In the genomic region with DNA sequence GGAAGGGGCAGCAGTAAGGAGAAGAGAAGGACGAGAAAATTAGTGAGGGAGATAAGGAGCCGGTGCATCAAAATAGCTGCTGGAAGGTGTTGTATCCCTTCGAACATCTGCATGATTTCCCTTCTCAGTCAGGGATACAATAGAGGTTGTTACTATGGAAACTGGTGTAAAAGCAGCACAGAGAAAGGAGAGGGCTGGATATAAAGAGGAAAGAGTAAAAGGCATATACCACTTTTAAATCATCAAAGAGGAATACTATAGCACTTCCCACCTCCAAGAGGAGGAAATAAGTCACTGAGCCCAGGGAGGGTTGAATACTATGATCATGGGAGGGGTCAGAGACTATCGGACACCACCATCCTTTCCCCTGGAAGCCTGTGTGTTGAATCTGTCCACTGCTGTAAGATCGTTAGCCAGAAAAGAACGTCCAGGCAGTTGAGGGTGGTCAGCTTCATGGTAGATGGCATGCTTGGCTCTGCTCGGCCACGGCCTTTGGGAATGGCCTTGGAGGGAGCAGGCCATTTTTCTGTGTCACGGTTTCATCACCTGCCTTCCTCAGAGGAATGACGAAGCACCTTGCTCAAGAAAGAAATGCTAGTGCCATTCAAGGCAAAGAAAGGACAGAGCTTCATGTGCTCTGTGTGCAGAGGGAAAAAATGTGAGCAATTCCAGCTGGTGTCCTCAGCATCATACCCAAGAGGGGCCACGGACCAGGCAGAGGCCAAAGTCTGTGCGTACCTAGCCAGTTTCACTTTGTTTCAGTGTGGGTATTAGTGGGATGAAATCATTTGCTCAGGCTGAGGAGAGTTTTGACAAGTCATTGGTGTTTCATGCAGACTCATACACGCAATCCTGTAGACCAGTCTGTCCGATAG, we compare ENCODE assay signal across 1 cellular context.
TF ChIP-seq lines count a peak whose summit lies in the region.

No MANE protein-coding gene starts in this region.

TF ChIP-seq in K562, 482 proteins besides CTCF, POLR2A, EP300 and RAD21 (continued from another document and continues in another):
- peak; percentile 64 for TF ChIP-seq ZNF589 (CRISPR knock-in tag; IDR thresholded peaks at IDR 0.05; ENCODE audit: low read depth)
- TF ChIP-seq ZNF347 (CRISPR knock-in tag; IDR thresholded peaks at IDR 0.05; ENCODE audit: low read depth) = no peak
- TF ChIP-seq RBFOX2 (IDR thresholded peaks at IDR 0.05; ENCODE audit: low read depth, low read length) = no peak
- peak in 1 of 2 experiments; percentile 5; a peak in 1 of 4 replicates for TF ChIP-seq TEAD1 (CRISPR knock-in tag; IDR thresholded peaks at IDR 0.05)
- TF ChIP-seq FOXP1 (CRISPR knock-in tag; IDR thresholded peaks at IDR 0.05) = no peak
- TF ChIP-seq, protein P1, sequence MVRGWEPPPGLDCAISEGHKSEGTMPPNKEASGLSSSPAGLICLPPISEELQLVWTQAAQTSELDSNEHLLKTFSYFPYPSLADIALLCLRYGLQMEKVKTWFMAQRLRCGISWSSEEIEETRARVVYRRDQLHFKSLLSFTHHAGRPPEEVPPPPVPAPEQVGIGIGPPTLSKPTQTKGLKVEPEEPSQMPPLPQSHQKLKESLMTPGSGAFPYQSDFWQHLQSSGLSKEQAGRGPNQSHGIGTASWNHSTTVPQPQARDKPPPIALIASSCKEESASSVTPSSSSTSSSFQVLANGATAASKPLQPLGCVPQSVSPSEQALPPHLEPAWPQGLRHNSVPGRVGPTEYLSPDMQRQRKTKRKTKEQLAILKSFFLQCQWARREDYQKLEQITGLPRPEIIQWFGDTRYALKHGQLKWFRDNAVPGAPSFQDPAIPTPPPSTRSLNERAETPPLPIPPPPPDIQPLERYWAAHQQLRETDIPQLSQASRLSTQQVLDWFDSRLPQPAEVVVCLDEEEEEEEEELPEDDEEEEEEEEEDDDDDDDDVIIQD (CRISPR knock-in tag; IDR thresholded peaks at IDR 0.05) = no peak
- TF ChIP-seq KLF10 (CRISPR knock-in tag; IDR thresholded peaks at IDR 0.05) = no peak
- TF ChIP-seq, protein P2, sequence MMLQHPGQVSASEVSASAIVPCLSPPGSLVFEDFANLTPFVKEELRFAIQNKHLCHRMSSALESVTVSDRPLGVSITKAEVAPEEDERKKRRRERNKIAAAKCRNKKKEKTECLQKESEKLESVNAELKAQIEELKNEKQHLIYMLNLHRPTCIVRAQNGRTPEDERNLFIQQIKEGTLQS (IDR thresholded peaks at IDR 0.05) = peak; percentile 78
- TF ChIP-seq, protein P2 (CRISPR knock-in tag; conservative IDR thresholded peaks at IDR 0.05) = no peak
- TF ChIP-seq, protein P3, sequence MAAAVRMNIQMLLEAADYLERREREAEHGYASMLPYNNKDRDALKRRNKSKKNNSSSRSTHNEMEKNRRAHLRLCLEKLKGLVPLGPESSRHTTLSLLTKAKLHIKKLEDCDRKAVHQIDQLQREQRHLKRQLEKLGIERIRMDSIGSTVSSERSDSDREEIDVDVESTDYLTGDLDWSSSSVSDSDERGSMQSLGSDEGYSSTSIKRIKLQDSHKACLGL (CRISPR knock-in tag; IDR thresholded peaks at IDR 0.05; ENCODE audit: borderline replicate concordance, poor library complexity, severe bottlenecking) = no peak
- TF ChIP-seq ETV1 (tag; conservative IDR thresholded peaks at IDR 0.05; ENCODE audit: low read depth) = peak; percentile 27; the same call in 1 of the 2 replicates
- TF ChIP-seq, protein P4, sequence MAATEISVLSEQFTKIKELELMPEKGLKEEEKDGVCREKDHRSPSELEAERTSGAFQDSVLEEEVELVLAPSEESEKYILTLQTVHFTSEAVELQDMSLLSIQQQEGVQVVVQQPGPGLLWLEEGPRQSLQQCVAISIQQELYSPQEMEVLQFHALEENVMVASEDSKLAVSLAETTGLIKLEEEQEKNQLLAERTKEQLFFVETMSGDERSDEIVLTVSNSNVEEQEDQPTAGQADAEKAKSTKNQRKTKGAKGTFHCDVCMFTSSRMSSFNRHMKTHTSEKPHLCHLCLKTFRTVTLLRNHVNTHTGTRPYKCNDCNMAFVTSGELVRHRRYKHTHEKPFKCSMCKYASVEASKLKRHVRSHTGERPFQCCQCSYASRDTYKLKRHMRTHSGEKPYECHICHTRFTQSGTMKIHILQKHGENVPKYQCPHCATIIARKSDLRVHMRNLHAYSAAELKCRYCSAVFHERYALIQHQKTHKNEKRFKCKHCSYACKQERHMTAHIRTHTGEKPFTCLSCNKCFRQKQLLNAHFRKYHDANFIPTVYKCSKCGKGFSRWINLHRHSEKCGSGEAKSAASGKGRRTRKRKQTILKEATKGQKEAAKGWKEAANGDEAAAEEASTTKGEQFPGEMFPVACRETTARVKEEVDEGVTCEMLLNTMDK (IDR thresholded peaks at IDR 0.05; ENCODE audit: borderline replicate concordance, insufficient read depth, low read depth, low read length, poor library complexity, severe bottlenecking) = no peak
- TF ChIP-seq, protein P5, sequence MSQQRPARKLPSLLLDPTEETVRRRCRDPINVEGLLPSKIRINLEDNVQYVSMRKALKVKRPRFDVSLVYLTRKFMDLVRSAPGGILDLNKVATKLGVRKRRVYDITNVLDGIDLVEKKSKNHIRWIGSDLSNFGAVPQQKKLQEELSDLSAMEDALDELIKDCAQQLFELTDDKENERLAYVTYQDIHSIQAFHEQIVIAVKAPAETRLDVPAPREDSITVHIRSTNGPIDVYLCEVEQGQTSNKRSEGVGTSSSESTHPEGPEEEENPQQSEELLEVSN (IDR thresholded peaks at IDR 0.05; ENCODE audit: borderline replicate concordance in 1 of 2, extremely low read depth in 1 of 2, insufficient read depth in 1 of 2, insufficient read length in 1 of 2, low read depth in 1 of 2, low read length in 1 of 2, poor library complexity in 1 of 2, severe bottlenecking in 1 of 2) = no peak
- peak; percentile 81; the same call in 1 of the 2 replicates for TF ChIP-seq MEF2D (tag; conservative IDR thresholded peaks at IDR 0.05; ENCODE audit: low read depth)
- TF ChIP-seq MAFK (IDR thresholded peaks at IDR 0.05; ENCODE audit: low read length) = peak; percentile 27; the same call in 1 of the 2 replicates
- TF ChIP-seq E2F3 (CRISPR knock-in tag; IDR thresholded peaks at IDR 0.05) = no peak
- TF ChIP-seq, protein P6, sequence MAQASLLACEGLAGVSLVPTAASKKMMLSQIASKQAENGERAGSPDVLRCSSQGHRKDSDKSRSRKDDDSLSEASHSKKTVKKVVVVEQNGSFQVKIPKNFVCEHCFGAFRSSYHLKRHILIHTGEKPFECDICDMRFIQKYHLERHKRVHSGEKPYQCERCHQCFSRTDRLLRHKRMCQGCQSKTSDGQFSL (CRISPR knock-in tag; IDR thresholded peaks at IDR 0.05) = no peak
- TF ChIP-seq, protein P6 (tag; IDR thresholded peaks at IDR 0.05) = no peak
- no peak for TF ChIP-seq CHD2 (IDR thresholded peaks at IDR 0.05; ENCODE audit: low read depth, low read length)
- TF ChIP-seq TAF9B (IDR thresholded peaks at IDR 0.05; ENCODE audit: partially characterized antibody) = no peak
- no peak for TF ChIP-seq HNRNPK (IDR thresholded peaks at IDR 0.05; ENCODE audit: low read depth, low read length, poor library complexity, severe bottlenecking)
- peak; percentile 2; the same call in 1 of the 2 replicates for TF ChIP-seq ARID2 (IDR thresholded peaks at IDR 0.05)
- TF ChIP-seq NCOA2 (IDR thresholded peaks at IDR 0.05; ENCODE audit: partially characterized antibody in 2 of 2) = no peak
- TF ChIP-seq ETS2 (tag; IDR thresholded peaks at IDR 0.05; ENCODE audit: borderline replicate concordance, poor library complexity, severe bottlenecking) = no peak
- TF ChIP-seq, protein P7, sequence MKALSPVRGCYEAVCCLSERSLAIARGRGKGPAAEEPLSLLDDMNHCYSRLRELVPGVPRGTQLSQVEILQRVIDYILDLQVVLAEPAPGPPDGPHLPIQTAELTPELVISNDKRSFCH (CRISPR knock-in tag; IDR thresholded peaks at IDR 0.05) = no peak
- TF ChIP-seq, protein P7 (tag; IDR thresholded peaks at IDR 0.05) = peak; percentile 59
- no peak for TF ChIP-seq GATAD2B (IDR thresholded peaks at IDR 0.05; ENCODE audit: borderline replicate concordance)
- TF ChIP-seq JUND (IDR thresholded peaks at IDR 0.05; ENCODE audit: borderline replicate concordance, low read depth, low read length) = no peak
- peak; percentile 50; the same call in 2 of the 3 replicates for TF ChIP-seq JUND (tag; IDR thresholded peaks at IDR 0.05; ENCODE audit: borderline replicate concordance, low read depth, low read length)
- TF ChIP-seq CBX5 (IDR thresholded peaks at IDR 0.05; ENCODE audit: borderline replicate concordance, low read depth) = no peak
- TF ChIP-seq, protein P8, sequence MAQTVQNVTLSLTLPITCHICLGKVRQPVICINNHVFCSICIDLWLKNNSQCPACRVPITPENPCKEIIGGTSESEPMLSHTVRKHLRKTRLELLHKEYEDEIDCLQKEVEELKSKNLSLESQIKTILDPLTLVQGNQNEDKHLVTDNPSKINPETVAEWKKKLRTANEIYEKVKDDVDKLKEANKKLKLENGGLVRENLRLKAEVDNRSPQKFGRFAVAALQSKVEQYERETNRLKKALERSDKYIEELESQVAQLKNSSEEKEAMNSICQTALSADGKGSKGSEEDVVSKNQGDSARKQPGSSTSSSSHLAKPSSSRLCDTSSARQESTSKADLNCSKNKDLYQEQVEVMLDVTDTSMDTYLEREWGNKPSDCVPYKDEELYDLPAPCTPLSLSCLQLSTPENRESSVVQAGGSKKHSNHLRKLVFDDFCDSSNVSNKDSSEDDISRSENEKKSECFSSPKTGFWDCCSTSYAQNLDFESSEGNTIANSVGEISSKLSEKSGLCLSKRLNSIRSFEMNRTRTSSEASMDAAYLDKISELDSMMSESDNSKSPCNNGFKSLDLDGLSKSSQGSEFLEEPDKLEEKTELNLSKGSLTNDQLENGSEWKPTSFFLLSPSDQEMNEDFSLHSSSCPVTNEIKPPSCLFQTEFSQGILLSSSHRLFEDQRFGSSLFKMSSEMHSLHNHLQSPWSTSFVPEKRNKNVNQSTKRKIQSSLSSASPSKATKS (CRISPR knock-in tag; IDR thresholded peaks at IDR 0.05) = no peak
- no peak for TF ChIP-seq NEUROD1 (IDR thresholded peaks at IDR 0.05; ENCODE audit: borderline replicate concordance, low read depth, low read length, partially characterized antibody)
- TF ChIP-seq, protein P9, sequence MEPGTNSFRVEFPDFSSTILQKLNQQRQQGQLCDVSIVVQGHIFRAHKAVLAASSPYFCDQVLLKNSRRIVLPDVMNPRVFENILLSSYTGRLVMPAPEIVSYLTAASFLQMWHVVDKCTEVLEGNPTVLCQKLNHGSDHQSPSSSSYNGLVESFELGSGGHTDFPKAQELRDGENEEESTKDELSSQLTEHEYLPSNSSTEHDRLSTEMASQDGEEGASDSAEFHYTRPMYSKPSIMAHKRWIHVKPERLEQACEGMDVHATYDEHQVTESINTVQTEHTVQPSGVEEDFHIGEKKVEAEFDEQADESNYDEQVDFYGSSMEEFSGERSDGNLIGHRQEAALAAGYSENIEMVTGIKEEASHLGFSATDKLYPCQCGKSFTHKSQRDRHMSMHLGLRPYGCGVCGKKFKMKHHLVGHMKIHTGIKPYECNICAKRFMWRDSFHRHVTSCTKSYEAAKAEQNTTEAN (CRISPR knock-in tag; IDR thresholded peaks at IDR 0.05) = no peak
- no peak for TF ChIP-seq NR2F6 (CRISPR knock-in tag; IDR thresholded peaks at IDR 0.05)
- TF ChIP-seq, protein P10, sequence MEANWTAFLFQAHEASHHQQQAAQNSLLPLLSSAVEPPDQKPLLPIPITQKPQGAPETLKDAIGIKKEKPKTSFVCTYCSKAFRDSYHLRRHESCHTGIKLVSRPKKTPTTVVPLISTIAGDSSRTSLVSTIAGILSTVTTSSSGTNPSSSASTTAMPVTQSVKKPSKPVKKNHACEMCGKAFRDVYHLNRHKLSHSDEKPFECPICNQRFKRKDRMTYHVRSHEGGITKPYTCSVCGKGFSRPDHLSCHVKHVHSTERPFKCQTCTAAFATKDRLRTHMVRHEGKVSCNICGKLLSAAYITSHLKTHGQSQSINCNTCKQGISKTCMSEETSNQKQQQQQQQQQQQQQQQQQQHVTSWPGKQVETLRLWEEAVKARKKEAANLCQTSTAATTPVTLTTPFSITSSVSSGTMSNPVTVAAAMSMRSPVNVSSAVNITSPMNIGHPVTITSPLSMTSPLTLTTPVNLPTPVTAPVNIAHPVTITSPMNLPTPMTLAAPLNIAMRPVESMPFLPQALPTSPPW (CRISPR knock-in tag; IDR thresholded peaks at IDR 0.05) = no peak
- TF ChIP-seq NFRKB (IDR thresholded peaks at IDR 0.05; ENCODE audit: low read depth) = peak; percentile 35; the same call in 1 of the 2 replicates
- TF ChIP-seq CBFA2T3 (IDR thresholded peaks at IDR 0.05) = no peak
- TF ChIP-seq ZNF444 (CRISPR knock-in tag; IDR thresholded peaks at IDR 0.05) = no peak
- TF ChIP-seq CBFA2T2 (conservative IDR thresholded peaks at IDR 0.05) = no peak
- no peak for TF ChIP-seq TOE1 (IDR thresholded peaks at IDR 0.05; ENCODE audit: borderline replicate concordance)
- TF ChIP-seq TOE1 (CRISPR knock-in tag; IDR thresholded peaks at IDR 0.05; ENCODE audit: borderline replicate concordance, low read depth) = 0 out of 2 replicates have a peak, but pooled peaks have one; percentile 11
- TF ChIP-seq ZNF174 (CRISPR knock-in tag; IDR thresholded peaks at IDR 0.05) = no peak
- TF ChIP-seq ZNF134 (CRISPR knock-in tag; conservative IDR thresholded peaks at IDR 0.05) = no peak
- TF ChIP-seq MYC (IDR thresholded peaks at IDR 0.05; ENCODE audit: low read depth, low read length) = no peak
- no peak for TF ChIP-seq MYC (CRISPR knock-in tag; IDR thresholded peaks at IDR 0.05; ENCODE audit: borderline replicate concordance, low read depth)
- TF ChIP-seq BRF1 (IDR thresholded peaks at IDR 0.05; ENCODE audit: borderline replicate concordance, extremely low read depth, insufficient read length) = no peak
- TF ChIP-seq ZNF184 (CRISPR knock-in tag; IDR thresholded peaks at IDR 0.05) = no peak
- TF ChIP-seq ERF (CRISPR knock-in tag; IDR thresholded peaks at IDR 0.05) = no peak; the same call in 1 of the 2 replicates
- no peak for TF ChIP-seq SMAD2 (IDR thresholded peaks at IDR 0.05; ENCODE audit: low read depth, low read length)
- peak; percentile 62 for TF ChIP-seq WHSC1 (IDR thresholded peaks at IDR 0.05; ENCODE audit: low read length)
